10 cellular contexts compared by ENCODE assay signal in genomic region chr12:104218935-104219334, GRCh38. TPM values are rescaled to one million over a fixed set of nuclear protein-coding genes. Genes with fewer than 3 reads are reported as not detected.
DNase-seq lines count a peak whose midpoint lies in the region; ATAC-seq, FAIRE-seq and TF ChIP-seq lines count a peak whose summit lies in the region.
"Had no signal": no experiment of that assay in that cellular context is flagged by ENCODE, and none has a peak within 500 bp of the region (broad histone marks: within the 10 kb centered on the region; RNA-seq: fewer than 3 reads in every experiment).

No MANE protein-coding gene starts in this region.

- H3K9me3 Mint-ChIP-seq in activated T-cell treated with anti-CD3 and anti-CD28 coated beads, Interleukin-2, amount 50 U/mL, for 24 hours, result peaks cover 3% of the 10 kb centered on the region
- H3K9me3 Mint-ChIP-seq in activated naive CD8-positive, alpha-beta T cell treated with anti-CD3 and anti-CD28 coated beads, Interleukin-2, amount 10 ng/mL, durations not matched to agents 7 days and 5 days, result no peaks in the 10 kb centered on the region

- peak overlapping the region; percentile 75 for H3K9ac ChIP-seq in keratinocyte (ENCODE audit: control insufficient read depth, extremely low read depth, insufficient read depth, low read length)

- H3K4me3 Mint-ChIP-seq in activated T-cell treated with anti-CD3 and anti-CD28 coated beads, Interleukin-2, amount 50 U/mL, for 24 hours, result no peak overlapping the region
- no peak overlapping the region for H3K4me3 Mint-ChIP-seq in activated naive CD8-positive, alpha-beta T cell treated with anti-CD3 and anti-CD28 coated beads, Interleukin-2, amount 10 ng/mL, durations not matched to agents 7 days and 5 days

- peak overlapping the region; percentile 88 for H3K27ac Mint-ChIP-seq in activated T-cell treated with anti-CD3 and anti-CD28 coated beads, Interleukin-2, amount 50 U/mL, for 24 hours
- H3K27ac Mint-ChIP-seq in activated naive CD8-positive, alpha-beta T cell treated with anti-CD3 and anti-CD28 coated beads, Interleukin-2, amount 10 ng/mL, durations not matched to agents 7 days and 5 days, result peak overlapping the region; percentile 40

- no peaks in the 10 kb centered on the region for H3K27me3 ChIP-seq in keratinocyte (ENCODE audit: control insufficient read depth, extremely low read depth, insufficient read depth, low read length)
- no peaks in the 10 kb centered on the region for H3K27me3 ChIP-seq in thyroid gland

- H3K27me3 Mint-ChIP-seq in activated T-cell treated with anti-CD3 and anti-CD28 coated beads, Interleukin-2, amount 50 U/mL, for 24 hours, result no peaks in the 10 kb centered on the region
- H3K27me3 Mint-ChIP-seq in activated naive CD8-positive, alpha-beta T cell treated with anti-CD3 and anti-CD28 coated beads, Interleukin-2, amount 10 ng/mL, durations not matched to agents 7 days and 5 days, result peaks cover 8% of the 10 kb centered on the region

- peaks cover 55% of the 10 kb centered on the region for H3K4me1 Mint-ChIP-seq in activated T-cell treated with anti-CD3 and anti-CD28 coated beads, Interleukin-2, amount 50 U/mL, for 24 hours (ENCODE audit: low read depth)
- H3K4me1 Mint-ChIP-seq in activated naive CD8-positive, alpha-beta T cell treated with anti-CD3 and anti-CD28 coated beads, Interleukin-2, amount 10 ng/mL, durations not matched to agents 7 days and 5 days, result peaks cover 24% of the 10 kb centered on the region

- no peaks in the 10 kb centered on the region for H3K9me1 ChIP-seq in keratinocyte (ENCODE audit: control insufficient read depth, extremely low read depth, insufficient read depth, low read length)

- H3K36me3 Mint-ChIP-seq in activated T-cell treated with anti-CD3 and anti-CD28 coated beads, Interleukin-2, amount 50 U/mL, for 24 hours (ENCODE audit: low read depth), result no peaks in the 10 kb centered on the region
- H3K36me3 Mint-ChIP-seq in activated naive CD8-positive, alpha-beta T cell treated with anti-CD3 and anti-CD28 coated beads, Interleukin-2, amount 10 ng/mL, durations not matched to agents 7 days and 5 days, result peaks cover 3% of the 10 kb centered on the region

- no peaks in the 10 kb centered on the region for H3K9me3 ChIP-seq in keratinocyte (ENCODE audit: control insufficient read depth, low read depth, low read length)
- no peaks in the 10 kb centered on the region for H3K9me3 ChIP-seq in thyroid gland
- H3K9me3 ChIP-seq: BE2C had no signal

- no peak for FAIRE-seq in keratinocyte (lab: Jason Lieb, UNC)

- WGBS in thyroid gland, 2 donors, result 96 to 100% methylated on average over 1 of the region's 1 CpG

- H3K27ac ChIP-seq in keratinocyte (ENCODE audit: control insufficient read depth, insufficient read depth, low read length) (peak overlapping the region; percentile 95), thyroid gland (peak overlapping the region; percentile 64 to 80 (median 70))

- TF ChIP-seq CTCF in keratinocyte (optimal IDR thresholded peaks at IDR 0.05 in 1 of 3, IDR thresholded peaks at IDR 0.05 in 1 of 3, conservative IDR thresholded peaks at IDR 0.05 in 1 of 3; ENCODE audit: extremely low read depth in 1 of 3, insufficient read depth in 2 of 3, low read length in 3 of 3) (no peak), thyroid gland (IDR thresholded peaks at IDR 0.05) (no peak)

- intact Hi-C loops in thyroid gland (cut with DNase I), result loop anchor here (5.0 kb wide), 1 partner anchor 68 kb away; no protein-coding TSS in a partner anchor

- H3K4me1 ChIP-seq in keratinocyte (ENCODE audit: control insufficient read depth, extremely low read depth, insufficient read depth, low read length) (peaks cover 22% of the 10 kb centered on the region), thyroid gland (peaks cover 4 to 40% of the 10 kb centered on the region in 2 donors)

- no peak for DNase-seq in activated T-cell treated with anti-CD3 and anti-CD28 coated beads, Interleukin-2, amount 50 U/mL, for 24 hours
- DNase-seq in activated T-cell treated with anti-CD3 and anti-CD28 coated beads for 4 hours, result no peak
- no peak for DNase-seq in activated naive CD8-positive, alpha-beta T cell treated with anti-CD3 and anti-CD28 coated beads, Interleukin-2, amount 10 ng/mL, durations not matched to agents 7 days and 5 days
- no peak for DNase-seq in keratinocyte (ENCODE audit: low read depth, low spot score)
- no peak for DNase-seq in thyroid gland
- no peak for DNase-seq in T-helper 9 cell
- no peak for DNase-seq in DMS 273 treated with DMSO at 0.1 percent for 48 hours (lab: John Stamatoyannopoulos, UW)
- DNase-seq: BE2C, posterior cingulate gyrus had no signal

- H3K4me3 ChIP-seq in keratinocyte (ENCODE audit: control insufficient read depth in 2 of 3, extremely low read depth in 1 of 3, insufficient read depth in 2 of 3, low read depth in 1 of 3, low read length in 3 of 3), result no peak overlapping the region
- H3K4me3 ChIP-seq in thyroid gland (replicated peaks in 1 of 3), result no peak overlapping the region

- no peak for TF ChIP-seq POLR2A in thyroid gland (IDR thresholded peaks at IDR 0.05)

- no peak for ATAC-seq in activated naive CD8-positive, alpha-beta T cell treated with anti-CD3 and anti-CD28 coated beads, Interleukin-2, amount 10 ng/mL, durations not matched to agents 7 days and 5 days (ENCODE audit: low read depth)
- ATAC-seq in HG02642 (IDR thresholded peaks at IDR 0.05; ENCODE audit: poor library complexity, unreplicated experiment), result no peak

- POLR2A ChIA-PET in activated naive CD8-positive, alpha-beta T cell treated with anti-CD3 and anti-CD28 coated beads, Interleukin-2, amount 10 ng/mL, durations not matched to agents 7 days and 5 days (lab: Charles Lee), result interaction anchor here (4.0 kb wide), 1 partner anchor 69 kb away, joined by 27 read pairs; no protein-coding TSS in a partner anchor

- peak overlapping the region; percentile 76 for H3K4me2 ChIP-seq in keratinocyte (ENCODE audit: control insufficient read depth, extremely low read depth, insufficient read depth, low read depth, low read length)

- H3K36me3 ChIP-seq in keratinocyte (ENCODE audit: control insufficient read depth in 2 of 2, extremely low read depth in 1 of 2, insufficient read depth in 2 of 2, low read length in 2 of 2) (no peaks in the 10 kb centered on the region), thyroid gland (no peaks in the 10 kb centered on the region)
- H3K36me3 ChIP-seq: BE2C had no signal

- H4K20me1 ChIP-seq in keratinocyte (ENCODE audit: control insufficient read depth, extremely low read depth, insufficient read depth, low read length), result no peaks in the 10 kb centered on the region

- H3K79me2 ChIP-seq in keratinocyte (ENCODE audit: control insufficient read depth, insufficient read depth, low read length), result no peaks in the 10 kb centered on the region

- no peak overlapping the region for H2AFZ ChIP-seq in keratinocyte (ENCODE audit: control insufficient read depth, low read length)

- dilution Hi-C loops in keratinocyte (cut with MboI; ENCODE audit: extremely low pct_ligation_motif_present, low sequenced_read_pairs), result loop anchor here (25.0 kb wide), 1 partner anchor 93 kb away; the partner anchor contains the start of gene EID3

RNA-seq across cellular contexts. Expression of gene TXNRD1, which starts 3.4 kb away (rescaled TPM):
- 10 to 100 TPM; 89.0 to 89.5 TPM for total RNA-seq in activated naive CD8-positive, alpha-beta T cell treated with anti-CD3 and anti-CD28 coated beads, Interleukin-2, amount 10 ng/mL, durations not matched to agents 7 days and 5 days
- 41.5 to 88.9 TPM (median 65.6 TPM) in 3 replicates for polyA plus RNA-seq in keratinocyte
- 51.8 TPM for polyA plus RNA-seq in keratinocyte (2011; ENCODE audit: low read depth)
- polyA plus RNA-seq in keratinocyte (2011; cell fraction: cytosol; rRNA removed), result 43.8 and 91.4 TPM in 2 replicates
- polyA plus RNA-seq in keratinocyte (2011; cell fraction: nucleus; rRNA removed), result 89.8 and 94.0 TPM in 2 replicates
- polyA plus RNA-seq in keratinocyte (2012; ENCODE audit: low replicate concordance), result 45.9 and 67.9 TPM in 2 replicates
- 93.1 to 182 TPM (median 118 TPM) in 3 replicates for polyA minus RNA-seq in keratinocyte
- polyA minus RNA-seq in keratinocyte (2011; cell fraction: cytosol; rRNA and poly(A)+ RNA removed), result 34.3 TPM
- polyA minus RNA-seq in keratinocyte (2011; cell fraction: nucleus; rRNA and poly(A)+ RNA removed), result 83.6 and 130 TPM in 2 replicates
- 100 to 1,000 TPM; 129 to 230 (median 199) TPM for total RNA-seq in thyroid gland
